Comparison of ENCODE assay signal across 1 cellular context in the genomic region with DNA sequence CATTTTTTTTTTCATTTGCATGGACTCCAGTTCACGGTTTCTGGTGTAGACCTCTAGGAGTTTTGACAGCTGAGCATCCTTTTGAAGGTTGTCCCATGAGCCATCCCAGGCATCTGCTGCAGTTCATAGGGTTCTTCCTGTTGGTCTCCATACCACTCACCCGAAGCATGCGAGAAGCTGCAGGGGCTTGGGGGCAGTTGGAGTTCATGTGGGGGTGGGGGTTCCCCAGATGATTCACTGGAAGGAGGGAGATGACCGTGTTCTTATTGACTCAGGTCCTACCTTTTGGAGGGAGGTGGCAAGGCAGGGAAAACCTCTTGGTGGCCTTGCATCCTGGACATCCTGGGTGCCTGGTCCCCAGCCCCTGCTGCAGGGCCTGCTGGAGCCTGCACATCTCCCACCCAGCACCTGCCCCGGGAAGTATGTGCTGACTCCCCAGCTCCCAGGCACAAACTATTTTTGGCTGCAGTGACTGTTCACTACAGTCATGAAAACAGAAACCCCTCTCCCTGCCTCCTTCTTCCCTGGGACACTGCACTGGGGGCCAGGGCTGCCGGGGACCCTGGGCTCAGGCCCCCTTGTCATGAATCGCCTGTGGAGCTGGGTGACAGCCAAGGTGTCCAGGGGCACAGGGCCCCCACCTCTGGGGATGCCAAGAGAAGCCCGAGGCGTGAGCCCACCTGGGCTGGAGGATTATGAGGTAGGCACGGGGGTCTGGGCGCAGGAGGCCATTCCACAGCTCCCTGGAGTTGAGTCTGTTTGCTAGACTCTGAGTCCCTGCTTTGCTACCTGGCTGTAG.
TF ChIP-seq lines count a peak whose summit lies in the region.

No MANE protein-coding gene starts in this region.

TF ChIP-seq in GM23338, 12 proteins besides CTCF, POLR2A, EP300 and RAD21 (continued from another document):
- TF ChIP-seq, protein P1, sequence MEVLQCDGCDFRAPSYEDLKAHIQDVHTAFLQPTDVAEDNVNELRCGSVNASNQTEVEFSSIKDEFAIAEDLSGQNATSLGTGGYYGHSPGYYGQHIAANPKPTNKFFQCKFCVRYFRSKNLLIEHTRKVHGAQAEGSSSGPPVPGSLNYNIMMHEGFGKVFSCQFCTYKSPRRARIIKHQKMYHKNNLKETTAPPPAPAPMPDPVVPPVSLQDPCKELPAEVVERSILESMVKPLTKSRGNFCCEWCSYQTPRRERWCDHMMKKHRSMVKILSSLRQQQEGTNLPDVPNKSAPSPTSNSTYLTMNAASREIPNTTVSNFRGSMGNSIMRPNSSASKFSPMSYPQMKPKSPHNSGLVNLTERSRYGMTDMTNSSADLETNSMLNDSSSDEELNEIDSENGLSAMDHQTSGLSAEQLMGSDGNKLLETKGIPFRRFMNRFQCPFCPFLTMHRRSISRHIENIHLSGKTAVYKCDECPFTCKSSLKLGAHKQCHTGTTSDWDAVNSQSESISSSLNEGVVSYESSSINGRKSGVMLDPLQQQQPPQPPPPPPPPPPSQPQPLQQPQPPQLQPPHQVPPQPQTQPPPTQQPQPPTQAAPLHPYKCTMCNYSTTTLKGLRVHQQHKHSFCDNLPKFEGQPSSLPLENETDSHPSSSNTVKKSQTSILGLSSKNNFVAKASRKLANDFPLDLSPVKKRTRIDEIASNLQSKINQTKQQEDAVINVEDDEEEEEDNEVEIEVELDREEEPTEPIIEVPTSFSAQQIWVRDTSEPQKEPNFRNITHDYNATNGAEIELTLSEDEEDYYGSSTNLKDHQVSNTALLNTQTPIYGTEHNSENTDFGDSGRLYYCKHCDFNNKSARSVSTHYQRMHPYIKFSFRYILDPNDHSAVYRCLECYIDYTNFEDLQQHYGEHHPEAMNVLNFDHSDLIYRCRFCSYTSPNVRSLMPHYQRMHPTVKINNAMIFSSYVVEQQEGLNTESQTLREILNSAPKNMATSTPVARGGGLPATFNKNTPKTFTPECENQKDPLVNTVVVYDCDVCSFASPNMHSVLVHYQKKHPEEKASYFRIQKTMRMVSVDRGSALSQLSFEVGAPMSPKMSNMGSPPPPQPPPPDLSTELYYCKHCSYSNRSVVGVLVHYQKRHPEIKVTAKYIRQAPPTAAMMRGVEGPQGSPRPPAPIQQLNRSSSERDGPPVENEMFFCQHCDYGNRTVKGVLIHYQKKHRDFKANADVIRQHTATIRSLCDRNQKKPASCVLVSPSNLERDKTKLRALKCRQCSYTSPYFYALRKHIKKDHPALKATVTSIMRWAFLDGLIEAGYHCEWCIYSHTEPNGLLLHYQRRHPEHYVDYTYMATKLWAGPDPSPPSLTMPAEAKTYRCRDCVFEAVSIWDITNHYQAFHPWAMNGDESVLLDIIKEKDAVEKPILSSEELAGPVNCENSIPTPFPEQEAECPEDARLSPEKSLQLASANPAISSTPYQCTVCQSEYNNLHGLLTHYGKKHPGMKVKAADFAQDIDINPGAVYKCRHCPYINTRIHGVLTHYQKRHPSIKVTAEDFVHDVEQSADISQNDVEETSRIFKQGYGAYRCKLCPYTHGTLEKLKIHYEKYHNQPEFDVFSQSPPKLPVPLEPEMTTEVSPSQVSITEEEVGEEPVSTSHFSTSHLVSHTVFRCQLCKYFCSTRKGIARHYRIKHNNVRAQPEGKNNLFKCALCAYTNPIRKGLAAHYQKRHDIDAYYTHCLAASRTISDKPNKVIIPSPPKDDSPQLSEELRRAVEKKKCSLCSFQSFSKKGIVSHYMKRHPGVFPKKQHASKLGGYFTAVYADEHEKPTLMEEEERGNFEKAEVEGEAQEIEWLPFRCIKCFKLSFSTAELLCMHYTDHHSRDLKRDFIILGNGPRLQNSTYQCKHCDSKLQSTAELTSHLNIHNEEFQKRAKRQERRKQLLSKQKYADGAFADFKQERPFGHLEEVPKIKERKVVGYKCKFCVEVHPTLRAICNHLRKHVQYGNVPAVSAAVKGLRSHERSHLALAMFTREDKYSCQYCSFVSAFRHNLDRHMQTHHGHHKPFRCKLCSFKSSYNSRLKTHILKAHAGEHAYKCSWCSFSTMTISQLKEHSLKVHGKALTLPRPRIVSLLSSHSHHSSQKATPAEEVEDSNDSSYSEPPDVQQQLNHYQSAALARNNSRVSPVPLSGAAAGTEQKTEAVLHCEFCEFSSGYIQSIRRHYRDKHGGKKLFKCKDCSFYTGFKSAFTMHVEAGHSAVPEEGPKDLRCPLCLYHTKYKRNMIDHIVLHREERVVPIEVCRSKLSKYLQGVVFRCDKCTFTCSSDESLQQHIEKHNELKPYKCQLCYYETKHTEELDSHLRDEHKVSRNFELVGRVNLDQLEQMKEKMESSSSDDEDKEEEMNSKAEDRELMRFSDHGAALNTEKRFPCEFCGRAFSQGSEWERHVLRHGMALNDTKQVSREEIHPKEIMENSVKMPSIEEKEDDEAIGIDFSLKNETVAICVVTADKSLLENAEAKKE (CRISPR knock-in tag; IDR thresholded peaks at IDR 0.05) = no peak
- TF ChIP-seq ZNF114 (CRISPR knock-in tag; IDR thresholded peaks at IDR 0.05) = no peak
- TF ChIP-seq STAT1 (IDR thresholded peaks at IDR 0.05; ENCODE audit: unreplicated experiment) = no peak
- no peak for TF ChIP-seq EZH2 (IDR thresholded peaks at IDR 0.05; ENCODE audit: low read depth, unreplicated experiment)
- TF ChIP-seq REST (IDR thresholded peaks at IDR 0.05; ENCODE audit: unreplicated experiment) = no peak
- TF ChIP-seq ZNF331 (CRISPR knock-in tag; IDR thresholded peaks at IDR 0.05; ENCODE audit: low read depth) = no peak
- TF ChIP-seq, protein P2, sequence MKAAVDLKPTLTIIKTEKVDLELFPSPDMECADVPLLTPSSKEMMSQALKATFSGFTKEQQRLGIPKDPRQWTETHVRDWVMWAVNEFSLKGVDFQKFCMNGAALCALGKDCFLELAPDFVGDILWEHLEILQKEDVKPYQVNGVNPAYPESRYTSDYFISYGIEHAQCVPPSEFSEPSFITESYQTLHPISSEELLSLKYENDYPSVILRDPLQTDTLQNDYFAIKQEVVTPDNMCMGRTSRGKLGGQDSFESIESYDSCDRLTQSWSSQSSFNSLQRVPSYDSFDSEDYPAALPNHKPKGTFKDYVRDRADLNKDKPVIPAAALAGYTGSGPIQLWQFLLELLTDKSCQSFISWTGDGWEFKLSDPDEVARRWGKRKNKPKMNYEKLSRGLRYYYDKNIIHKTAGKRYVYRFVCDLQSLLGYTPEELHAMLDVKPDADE (IDR thresholded peaks at IDR 0.05) = no peak
